Comparison of ENCODE assay signal across 8 cellular contexts in genomic region chr1:214584805-214585766, GRCh38. TPM values are rescaled to one million over a fixed set of nuclear protein-coding genes. Genes with fewer than 3 reads are reported as not detected.
DNase-seq lines count a peak whose midpoint lies in the region; ATAC-seq and TF ChIP-seq lines count a peak whose summit lies in the region.

No MANE protein-coding gene starts in this region.

- TF ChIP-seq POLR2A in prostate gland (IDR thresholded peaks at IDR 0.05): no peak

- no peak for DNase-seq in Calu3
- DNase-seq in HPDE6-E6E7 (ENCODE audit: extremely low spot score): peak; percentile 59
- DNase-seq in Panc1 (ENCODE audit: low read depth, low spot score): peak; percentile 62
- DNase-seq in fibroblast of lung (ENCODE audit: low read depth in 2 of 2): peak; percentile 69 to 75
- DNase-seq in prostate gland (ENCODE audit: low spot score): no peak
- no peak for DNase-seq in NCI-H128 (lab: John Stamatoyannopoulos, UW; ENCODE audit: unreplicated experiment)
- DNase-seq in SK-N-DZ (ENCODE audit: low spot score): no peak

- H3K27me3 ChIP-seq in Panc1 (ENCODE audit: control insufficient read depth, insufficient read depth, low read length): no peaks in the 10 kb centered on the region
- no peaks in the 10 kb centered on the region for H3K27me3 ChIP-seq in fibroblast of lung (ENCODE audit: control insufficient read depth, insufficient read depth, low read length)
- no peaks in the 10 kb centered on the region for H3K27me3 ChIP-seq in prostate gland (replicated peaks; ENCODE audit: insufficient read depth)

- no peak overlapping the region for H3K27ac Mint-ChIP-seq in Calu3 (ENCODE audit: unreplicated experiment)

- 21% methylated on average over 1 of the region's 1 CpG for WGBS in prostate gland

- in situ Hi-C loops in Panc1 (cut with HindIII; ENCODE audit: low pct_unique_long_range_greater_than_20kb, low sequenced_read_pairs): no loop called here

- peaks cover 45% of the 10 kb centered on the region for H3K4me1 Mint-ChIP-seq in Calu3 (ENCODE audit: low read depth, unreplicated experiment)

- no peaks in the 10 kb centered on the region for H3K27me3 Mint-ChIP-seq in Calu3 (ENCODE audit: unreplicated experiment)

- ATAC-seq in GM19438 (IDR thresholded peaks at IDR 0.05; ENCODE audit: low read depth, unreplicated experiment) (peak; percentile 81), Panc1 (peak; percentile 73)

- H2AFZ ChIP-seq in fibroblast of lung (ENCODE audit: low read length): no peak overlapping the region

- no peaks in the 10 kb centered on the region for H3K36me3 ChIP-seq in Panc1 (ENCODE audit: control insufficient read depth, insufficient read depth, low read length)
- H3K36me3 ChIP-seq in fibroblast of lung (ENCODE audit: control insufficient read depth, insufficient read depth, low read length): no peaks in the 10 kb centered on the region
- no peaks in the 10 kb centered on the region for H3K36me3 ChIP-seq in prostate gland

- H3K4me3 Mint-ChIP-seq in Calu3 (ENCODE audit: low read depth, unreplicated experiment): no peak overlapping the region

- no peaks in the 10 kb centered on the region for H3K79me2 ChIP-seq in fibroblast of lung (ENCODE audit: control insufficient read depth, insufficient read depth, low read length)

- peak overlapping the region; percentile 16 for H3K4me2 ChIP-seq in fibroblast of lung (ENCODE audit: extremely low read depth, insufficient read depth, low read length)

- H3K9me3 ChIP-seq in Panc1 (ENCODE audit: control insufficient read depth, insufficient read depth, low read depth, low read length) (no peaks in the 10 kb centered on the region), fibroblast of lung (ENCODE audit: control insufficient read depth, insufficient read depth, low read depth, low read length) (no peaks in the 10 kb centered on the region), prostate gland (no peaks in the 10 kb centered on the region)

- H3K27ac ChIP-seq in Panc1 (ENCODE audit: low read length): peak overlapping the region; percentile 86
- H3K27ac ChIP-seq in fibroblast of lung (ENCODE audit: insufficient read depth, low read length): no peak overlapping the region
- no peak overlapping the region for H3K27ac ChIP-seq in prostate gland

- H3K9ac ChIP-seq in fibroblast of lung (ENCODE audit: insufficient read depth, low read length): no peak overlapping the region

- POLR2A ChIA-PET in Panc1 (lab: Charles Lee): interaction anchor here (1.0 kb wide), 1 partner anchor 33 kb away, joined by 4 read pairs; the partner anchor contains the start of gene PTPN14

- H3K9me3 Mint-ChIP-seq in Calu3 (ENCODE audit: low read depth, unreplicated experiment): no peaks in the 10 kb centered on the region

- H3K4me1 ChIP-seq in Panc1 (ENCODE audit: control insufficient read depth, insufficient read depth, low read length): peaks cover 43% of the 10 kb centered on the region
- peaks cover 3% of the 10 kb centered on the region for H3K4me1 ChIP-seq in fibroblast of lung (ENCODE audit: control insufficient read depth, extremely low read depth, insufficient read depth, low read length)
- H3K4me1 ChIP-seq in prostate gland (replicated peaks): peaks cover 8% of the 10 kb centered on the region

- H3K4me3 ChIP-seq in Panc1 (ENCODE audit: low read depth in 2 of 2, low read length in 2 of 2) (no peak overlapping the region), fibroblast of lung (replicated peaks in 1 of 4; ENCODE audit: control extremely low read depth in 1 of 4, insufficient read depth in 1 of 4, low read depth in 3 of 4, low read length in 4 of 4) (no peak overlapping the region), prostate gland (no peak overlapping the region)

- CTCF ChIA-PET in Calu3 (lab: Charles Lee): interaction anchor here (0.6 to 7.0 kb wide), 11 partner anchors 9 to 256 kb away, joined by 3 to 79 read pairs (median 5); partner anchors contain the start of gene PTPN14
- CTCF ChIA-PET in Panc1 (lab: Charles Lee): interaction anchor here (0.6 to 3.3 kb wide), 5 partner anchors 33 to 252 kb away, joined by 3 to 25 read pairs (median 6); partner anchors contain the start of gene PTPN14

- no peaks in the 10 kb centered on the region for H3K36me3 Mint-ChIP-seq in Calu3 (ENCODE audit: insufficient read depth, unreplicated experiment)

- H4K20me1 ChIP-seq in fibroblast of lung (ENCODE audit: control insufficient read depth, extremely low read depth, insufficient read depth, low read length): no peaks in the 10 kb centered on the region

- TF ChIP-seq CTCF in Calu3 (IDR thresholded peaks at IDR 0.05; ENCODE audit: unreplicated experiment) (peak; percentile 44), Panc1 (IDR thresholded peaks at IDR 0.05) (peak; percentile 93; the same call in 1 of the 2 replicates), fibroblast of lung (conservative IDR thresholded peaks at IDR 0.05 in 1 of 2, IDR thresholded peaks at IDR 0.05 in 1 of 2; ENCODE audit: low read depth in 1 of 2, low read length in 2 of 2) (peak; percentile 58 to 72), prostate gland (IDR thresholded peaks at IDR 0.05) (peak; percentile 34 to 93 (median 78))

- intact Hi-C loops in Calu3 (cut with micrococcal nuclease; ENCODE audit: unreplicated experiment): loop anchor here (1.0 to 5.0 kb wide), 4 partner anchors 197 to 368 kb away; no protein-coding TSS in a partner anchor
- intact Hi-C loops in Panc1 (cut with micrococcal nuclease; ENCODE audit: unreplicated experiment): loop anchor here (1.0 to 5.0 kb wide), 2 partner anchors 73 to 251 kb away; no protein-coding TSS in a partner anchor
- intact Hi-C loops in prostate gland (cut with DNase I): loop anchor here (2.0 to 10.0 kb wide), 4 partner anchors 33 to 310 kb away; partner anchors contain the start of gene PTPN14

- BruUV-seq in Calu3 (replicated peaks; lab: Mats Ljungman, UMichigan): no TSS peak
- BruUV-seq in Panc1 (replicated peaks; lab: Mats Ljungman, UMichigan): no TSS peak

RNA-seq across cellular contexts. Expression of gene CENPF, which starts 17.9 kb away (rescaled TPM):
- total RNA-seq in Calu3 (2022) (118 and 144 TPM in 2 replicates), Panc1 (2021; ENCODE audit: unreplicated experiment) (156 TPM), fibroblast of lung (2.3 and 13.2 TPM in 2 replicates), prostate gland (10 to 100 TPM in 1 of 2 donors, 1 to 10 TPM in 1; 2.9 to 10.9 TPM)
- 31.3 TPM for polyA plus RNA-seq in Panc1 (2012; ENCODE audit: insufficient read length)
- 12.0 and 41.1 TPM in 2 replicates for polyA plus RNA-seq in fibroblast of lung
- polyA plus RNA-seq in fibroblast of lung (2012): 8.2 and 43.0 TPM in 2 replicates
- 2.6 and 3.4 TPM in 2 replicates for polyA minus RNA-seq in fibroblast of lung (ENCODE audit: low replicate concordance)
- polyA plus RNA-seq in SK-N-DZ (2014; cell fraction: cytosol; rRNA removed): 192 and 234 TPM in 2 replicates
- 233 and 264 TPM in 2 replicates for polyA plus RNA-seq in SK-N-DZ (2014; cell fraction: nucleus; rRNA removed)

RNA-seq across cellular contexts. Expression of gene PTPN14, which starts 33.7 kb away (rescaled TPM):
- total RNA-seq in Calu3 (2022) (72.4 and 77.4 TPM in 2 replicates), Panc1 (2021; ENCODE audit: unreplicated experiment) (209 TPM), fibroblast of lung (34.9 and 56.1 TPM in 2 replicates), prostate gland (10 to 100 TPM; 36.6 to 54.0 TPM)
- polyA plus RNA-seq in Panc1 (2012; ENCODE audit: insufficient read length): 50.0 TPM
- polyA plus RNA-seq in fibroblast of lung: 38.7 and 46.7 TPM in 2 replicates
- polyA plus RNA-seq in fibroblast of lung (2012): 21.1 and 27.7 TPM in 2 replicates
- 78.5 and 103 TPM in 2 replicates for polyA minus RNA-seq in fibroblast of lung (ENCODE audit: low replicate concordance)
- polyA plus RNA-seq in SK-N-DZ (2014; cell fraction: cytosol; rRNA removed): 0.41 and 0.59 TPM in 2 replicates
- 0.15 and 0.37 TPM in 2 replicates for polyA plus RNA-seq in SK-N-DZ (2014; cell fraction: nucleus; rRNA removed)

Comparison
In these comparisons a context has a peak if more than half of its experiments do, and no peak if none do; other contexts are left out.
1. DNase-seq: peak in HPDE6-E6E7 (single experiment), Panc1 (single experiment) and fibroblast of lung (2 of 2); none in Calu3 (single experiment), prostate gland (single experiment), NCI-H128 (single experiment) and SK-N-DZ (single experiment).
2. Peak in every context shown above with its lines, with median percentiles within 50 percentile points of each other: CTCF ChIP-seq.